In the genomic region with DNA sequence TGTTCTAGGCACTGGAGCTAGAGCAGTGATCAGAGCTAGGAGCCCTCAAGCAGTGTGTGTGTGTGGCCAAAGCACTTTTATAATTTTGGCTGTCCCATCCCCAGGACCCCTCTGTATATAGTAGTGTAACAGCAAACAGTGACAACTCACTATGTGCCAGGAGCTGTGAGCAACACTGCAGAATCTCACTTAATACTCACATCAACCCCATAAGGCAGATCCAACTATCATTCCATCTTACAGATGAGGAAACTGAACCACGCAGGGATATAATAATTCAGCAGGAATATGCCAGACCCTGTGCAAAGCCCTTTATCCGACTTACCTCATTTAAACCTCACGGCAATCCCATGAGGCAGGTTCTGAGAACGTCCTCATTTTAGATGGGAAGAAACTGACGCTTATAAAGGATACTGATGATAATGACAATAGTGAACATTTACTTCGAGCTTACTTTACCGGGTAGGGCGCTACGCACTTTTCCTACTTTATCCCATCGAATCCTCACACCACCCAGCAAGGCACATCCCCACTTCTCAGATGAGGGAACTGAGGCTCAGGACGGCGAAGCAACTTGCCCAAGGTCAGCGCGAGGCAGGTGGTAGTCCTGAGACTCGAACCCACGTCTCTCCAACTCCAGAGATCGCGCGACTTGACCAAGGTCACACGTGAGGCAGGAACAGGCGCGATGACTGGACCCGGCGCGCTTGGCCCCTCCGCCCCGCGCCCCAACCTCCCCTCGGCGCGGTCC, we compare ENCODE assay signal across 8 cellular contexts. TPM values are rescaled to one million over a fixed set of nuclear protein-coding genes. Genes with fewer than 3 reads are reported as not detected.
A peak's percentile ranks its signal among the peaks of the same experiment; 100 is the strongest.
DNase-seq lines count a peak whose midpoint lies in the region; ATAC-seq and TF ChIP-seq lines count a peak whose summit lies in the region.

No MANE protein-coding gene starts in this region.

- POLR2A ChIA-PET in activated B cell treated with CpG ODN at 0.5 μM for 24 hours (lab: Charles Lee): interaction anchor here (1.2 to 9.4 kb wide), 7 partner anchors 9 to 176 kb away, joined by 3 to 91 read pairs (median 14); a partner anchor contains a TSS

- H3K9ac ChIP-seq in HUES64 (ENCODE audit: low read depth, low read length): peak overlapping the region; percentile 58

- no peaks in the 10 kb centered on the region for H3K27me3 ChIP-seq in HUES64 (ENCODE audit: insufficient read depth, low read length)

- no peak for ATAC-seq in activated B cell treated with CpG ODN at 0.5 μM for 24 hours (ENCODE audit: low read depth)

- CTCF ChIA-PET in activated B cell treated with CpG ODN at 0.5 μM for 24 hours (lab: Charles Lee): interaction anchor here (1.3 kb wide), 1 partner anchor 16 kb away, joined by 4 read pairs; no protein-coding TSS in a partner anchor

- peak overlapping the region; percentile 92 for H3K4me3 ChIP-seq in HUES64 (ENCODE audit: low read length)
- peak overlapping the region; percentile 99 for H3K4me3 ChIP-seq in fibroblast of the aortic adventitia (ENCODE audit: low read depth, low read length)

- peaks cover 16% of the 10 kb centered on the region for H3K4me1 ChIP-seq in HUES64 (ENCODE audit: insufficient read depth, low read length)

- DNase-seq in activated T-cell treated with anti-CD3 and anti-CD28 coated beads, Interleukin-2, amount 50 U/mL, for 24 hours: no peak
- DNase-seq in activated T-cell treated with anti-CD3 and anti-CD28 coated beads for 4 hours (no peak), activated B cell treated with CpG ODN at 0.5 μM for 24 hours (no peak), fibroblast of the aortic adventitia (ENCODE audit: low read depth) (peak; percentile 35), progenitor cell of endocrine pancreas (ENCODE audit: low spot score, unreplicated experiment) (no peak), germinal center (ENCODE audit: low spot score) (no peak), NCI-H1092 (lab: John Stamatoyannopoulos, UW) (no peak)

- TF ChIP-seq CTCF in activated B cell treated with CpG ODN at 0.5 μM for 24 hours (IDR thresholded peaks at IDR 0.05) (no peak), fibroblast of the aortic adventitia (IDR thresholded peaks at IDR 0.05; ENCODE audit: insufficient read depth, low read length) (no peak), progenitor cell of endocrine pancreas (IDR thresholded peaks at IDR 0.05; ENCODE audit: unreplicated experiment) (no peak)

- H3K27ac Mint-ChIP-seq in activated T-cell treated with anti-CD3 and anti-CD28 coated beads, Interleukin-2, amount 50 U/mL, for 24 hours: peak overlapping the region; percentile 98
- H3K27ac Mint-ChIP-seq in activated B cell treated with CpG ODN at 0.5 μM for 24 hours (peak overlapping the region; percentile 78), progenitor cell of endocrine pancreas (peak overlapping the region; percentile 92)

- H3K4me1 Mint-ChIP-seq in activated T-cell treated with anti-CD3 and anti-CD28 coated beads, Interleukin-2, amount 50 U/mL, for 24 hours (ENCODE audit: low read depth): peaks cover 80% of the 10 kb centered on the region
- H3K4me1 Mint-ChIP-seq in activated B cell treated with CpG ODN at 0.5 μM for 24 hours (peaks cover 76% of the 10 kb centered on the region), progenitor cell of endocrine pancreas (ENCODE audit: low read depth) (peaks cover 25% of the 10 kb centered on the region)

- intact Hi-C loops in activated B cell treated with CpG ODN at 0.5 μM for 24 hours (cut with micrococcal nuclease): loop anchor here (1.0 to 10.0 kb wide), 3 partner anchors 29 to 319 kb away; a partner anchor contains a TSS

- no peaks in the 10 kb centered on the region for H3K9me3 Mint-ChIP-seq in activated T-cell treated with anti-CD3 and anti-CD28 coated beads, Interleukin-2, amount 50 U/mL, for 24 hours
- no peaks in the 10 kb centered on the region for H3K9me3 Mint-ChIP-seq in activated B cell treated with CpG ODN at 0.5 μM for 24 hours
- H3K9me3 Mint-ChIP-seq in progenitor cell of endocrine pancreas (ENCODE audit: low read depth): no peaks in the 10 kb centered on the region

- peak overlapping the region; percentile 99 for H3K4me3 Mint-ChIP-seq in activated T-cell treated with anti-CD3 and anti-CD28 coated beads, Interleukin-2, amount 50 U/mL, for 24 hours
- H3K4me3 Mint-ChIP-seq in activated B cell treated with CpG ODN at 0.5 μM for 24 hours: peak overlapping the region; percentile 95
- peak overlapping the region; percentile 84 for H3K4me3 Mint-ChIP-seq in progenitor cell of endocrine pancreas (ENCODE audit: low read depth)

- H3K9me3 ChIP-seq in HUES64 (ENCODE audit: insufficient read depth, low read depth, low read length): no peaks in the 10 kb centered on the region

- H3K36me3 ChIP-seq in HUES64 (ENCODE audit: insufficient read depth, low read length): peaks cover 12% of the 10 kb centered on the region

- H3K36me3 Mint-ChIP-seq in activated T-cell treated with anti-CD3 and anti-CD28 coated beads, Interleukin-2, amount 50 U/mL, for 24 hours (ENCODE audit: low read depth): peaks cover 68% of the 10 kb centered on the region
- H3K36me3 Mint-ChIP-seq in activated B cell treated with CpG ODN at 0.5 μM for 24 hours (ENCODE audit: low read depth): peaks cover 22% of the 10 kb centered on the region
- H3K36me3 Mint-ChIP-seq in progenitor cell of endocrine pancreas (ENCODE audit: insufficient read depth): peaks cover 7% of the 10 kb centered on the region

- no peaks in the 10 kb centered on the region for H3K27me3 Mint-ChIP-seq in activated T-cell treated with anti-CD3 and anti-CD28 coated beads, Interleukin-2, amount 50 U/mL, for 24 hours
- H3K27me3 Mint-ChIP-seq in activated B cell treated with CpG ODN at 0.5 μM for 24 hours (no peaks in the 10 kb centered on the region), progenitor cell of endocrine pancreas (no peaks in the 10 kb centered on the region)

- WGBS in HUES64: 21% methylated on average over 31 of the region's 31 CpGs

- no peak overlapping the region for H3K27ac ChIP-seq in HUES64 (ENCODE audit: low read depth, low read length)

RNA-seq across cellular contexts. Expression of a gene that starts 0.7 kb away (rescaled TPM):
- 34.7 TPM for polyA plus RNA-seq in HUES64 (2013, experiment 1 of 2)
- 29.9 TPM for polyA plus RNA-seq in HUES64 (2013, experiment 2 of 2)
- total RNA-seq in activated B cell treated with CpG ODN at 0.5 μM for 24 hours: 43.8 and 45.6 TPM in 2 replicates
- 8.0 and 24.8 TPM in 2 replicates for total RNA-seq in fibroblast of the aortic adventitia (ENCODE audit: low replicate concordance)
- total RNA-seq in progenitor cell of endocrine pancreas: 36.7 and 38.1 TPM in 2 replicates
